ENCODE assay signal across 9 cellular contexts in the genomic region with DNA sequence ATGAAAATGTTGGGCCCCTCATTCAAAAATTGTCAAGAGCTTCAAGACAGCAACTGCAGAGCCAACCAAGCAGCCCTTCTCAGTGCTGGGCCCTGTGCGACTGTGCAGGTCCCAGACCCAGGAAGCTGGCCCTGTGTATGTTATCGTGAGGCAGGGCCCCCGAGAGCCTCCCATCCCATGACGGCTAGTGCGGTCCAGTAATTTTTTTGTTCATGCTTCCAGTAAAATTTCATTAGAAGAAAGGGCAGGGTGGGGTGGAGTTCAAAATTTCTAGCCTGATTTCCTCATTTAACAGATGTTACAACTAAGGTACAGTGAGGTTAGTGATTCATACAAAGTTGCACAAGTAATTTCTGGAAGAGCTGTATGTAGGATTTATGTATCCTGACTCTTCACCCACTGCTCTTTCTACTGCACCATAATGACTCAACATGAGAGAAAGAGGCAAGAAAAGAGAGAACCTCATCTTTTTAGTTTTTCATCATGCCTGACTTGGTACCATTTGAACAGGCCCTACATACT.
DNase-seq lines count a peak whose midpoint lies in the region; ATAC-seq and TF ChIP-seq lines count a peak whose summit lies in the region.
"Had no signal": no experiment of that assay in that cellular context is flagged by ENCODE, and none has a peak within 500 bp of the region (broad histone marks: within the 10 kb centered on the region; RNA-seq: fewer than 3 reads in every experiment).

No MANE protein-coding gene starts in this region.

- no peaks in the 10 kb centered on the region for H3K9me3 Mint-ChIP-seq in central memory CD8-positive, alpha-beta T cell

- H3K36me3 ChIP-seq in ACC112 (ENCODE audit: insufficient read depth, low read length) = peaks cover 27% of the 10 kb centered on the region
- H3K36me3 ChIP-seq in sigmoid colon = no peaks in the 10 kb centered on the region

- H3K27me3 Mint-ChIP-seq in central memory CD8-positive, alpha-beta T cell = no peaks in the 10 kb centered on the region
- H3K27me3 Mint-ChIP-seq: activated naive CD8-positive, alpha-beta T cell had no signal

- H3K4me1 Mint-ChIP-seq in central memory CD8-positive, alpha-beta T cell = peaks cover 45% of the 10 kb centered on the region

- H3K4me1 ChIP-seq in ACC112 (ENCODE audit: control insufficient read depth, insufficient read depth, low read length, unreplicated experiment) = peaks cover 36% of the 10 kb centered on the region
- no peaks in the 10 kb centered on the region for H3K4me1 ChIP-seq in sigmoid colon

- peak overlapping the region; percentile 17 for H3K4me3 Mint-ChIP-seq in central memory CD8-positive, alpha-beta T cell
- H3K4me3 Mint-ChIP-seq: activated naive CD8-positive, alpha-beta T cell had no signal

- H3K4me3 ChIP-seq in ACC112 (ENCODE audit: low read depth, low read length) (peak overlapping the region; percentile 18; the same call in 1 of the 2 replicates), sigmoid colon (no peak overlapping the region)

- no peak overlapping the region for H2AFZ ChIP-seq in ACC112 (ENCODE audit: low read length, unreplicated experiment)

- H3K9me3 ChIP-seq in sigmoid colon = no peaks in the 10 kb centered on the region

- peak; percentile 80 to 85 for DNase-seq in Kasumi-1 (lab: John Stamatoyannopoulos, UW)
- DNase-seq in central memory CD8-positive, alpha-beta T cell (ENCODE audit: low spot score in 2 of 2) = no peak
- peak; percentile 73 for DNase-seq in sigmoid colon
- no peak for DNase-seq in superior temporal gyrus (ENCODE audit: extremely low spot score)
- no peak for DNase-seq in C1 segment of cervical spinal cord (lab: John Stamatoyannopoulos, UW)
- no peak for DNase-seq in GOT3 (lab: John Stamatoyannopoulos, UW)

- TF ChIP-seq CTCF in sigmoid colon (IDR thresholded peaks at IDR 0.05) = no peak

- H3K36me3 Mint-ChIP-seq in central memory CD8-positive, alpha-beta T cell (ENCODE audit: insufficient read depth) = peaks cover 30% of the 10 kb centered on the region

- WGBS in sigmoid colon, 2 donors = 80 to 87% methylated on average over 5 of the region's 5 CpGs

- no peak for TF ChIP-seq POLR2A in sigmoid colon (IDR thresholded peaks at IDR 0.05)

- peak overlapping the region; percentile 90 for H3K27ac Mint-ChIP-seq in central memory CD8-positive, alpha-beta T cell (ENCODE audit: low read depth)
- H3K27ac Mint-ChIP-seq: activated naive CD8-positive, alpha-beta T cell had no signal

- H3K79me2 ChIP-seq in ACC112 (ENCODE audit: control insufficient read depth, insufficient read depth, low read length, unreplicated experiment) = peaks cover 3% of the 10 kb centered on the region

- H3K27me3 ChIP-seq in ACC112 (ENCODE audit: insufficient read depth, low read length) = no peaks in the 10 kb centered on the region
- H3K27me3 ChIP-seq in sigmoid colon = no peaks in the 10 kb centered on the region

- intact Hi-C loops in sigmoid colon (cut with DNase I) = no loop called here

- peak; percentile 51 for ATAC-seq in GM18909 (IDR thresholded peaks at IDR 0.05; ENCODE audit: poor library complexity, unreplicated experiment)
- ATAC-seq in central memory CD8-positive, alpha-beta T cell (replicated peaks; ENCODE audit: extremely low read depth, poor library complexity, severe bottlenecking) = peak; percentile 65

- TF ChIP-seq EP300 in sigmoid colon (IDR thresholded peaks at IDR 0.05) = peak in 1 of 4 donors; percentile 20

- H3K27ac ChIP-seq in ACC112 (ENCODE audit: low read depth, low read length) (peak overlapping the region; percentile 85), sigmoid colon (peak overlapping the region; percentile 6 to 64 (median 46))

Comparison
In these comparisons a context has a peak if more than half of its experiments do, and no peak if none do; other contexts are left out.
1. DNase-seq: peak in Kasumi-1 (2 of 2) and sigmoid colon (single experiment); none in central memory CD8-positive, alpha-beta T cell (0 of 2), superior temporal gyrus (single experiment), C1 segment of cervical spinal cord (0 of 14) and GOT3 (single experiment).